8 cellular contexts compared by ENCODE assay signal in genomic region chr6:158559895-158560786, GRCh38. TPM values are rescaled to one million over a fixed set of nuclear protein-coding genes. Genes with fewer than 3 reads are reported as not detected.
A peak's percentile ranks its signal among the peaks of the same experiment; 100 is the strongest.
DNase-seq lines count a peak whose midpoint lies in the region; ATAC-seq and TF ChIP-seq lines count a peak whose summit lies in the region.

TMEM181 (plus strand) TSS chr6:158560091; CDS start chr6:158560225, 134 bp downstream.

- peaks cover 13% of the 10 kb centered on the region for H3K36me3 Mint-ChIP-seq in dendritic cell treated with granulocyte-macrophage colony-stimulating factor and Interleukin-4, amounts not matched to agents 40 ng/mL and 50 ng/mL, for 4 days (ENCODE audit: low read depth)

- H3K4me3 Mint-ChIP-seq in dendritic cell treated with granulocyte-macrophage colony-stimulating factor and Interleukin-4, amounts not matched to agents 40 ng/mL and 50 ng/mL, for 4 days, result peak within 1 kb of the TSS; percentile 87

- peak within 1 kb of the TSS; percentile 79 to 82 for H3K9ac ChIP-seq in liver (ENCODE audit: low read depth in 1 of 2, low read length in 2 of 2)

- no peak for TF ChIP-seq CTCF in liver (IDR thresholded peaks at IDR 0.05; ENCODE audit: low read depth, low read length, missing input control)

- H3K27ac Mint-ChIP-seq in dendritic cell treated with granulocyte-macrophage colony-stimulating factor and Interleukin-4, amounts not matched to agents 40 ng/mL and 50 ng/mL, for 4 days, result peak within 1 kb of the TSS; percentile 91

- peaks cover 3 to 18% (median 11%) of the 10 kb centered on the region in 4 donors for H3K4me1 ChIP-seq in liver (ENCODE audit: control insufficient read depth in 4 of 4, insufficient read depth in 4 of 4, low read length in 3 of 4)

- no peaks in the 10 kb centered on the region for H3K9me3 ChIP-seq in liver (ENCODE audit: control insufficient read depth in 4 of 4, low read length in 3 of 4)

- TF ChIP-seq RAD21 in liver (IDR thresholded peaks at IDR 0.05), result no peak

- H3K4me3 ChIP-seq in liver (ENCODE audit: low read depth in 1 of 3, low read length in 3 of 3), result peak within 1 kb of the TSS; percentile 76 to 96 (median 95)

- H3K27me3 ChIP-seq in liver (ENCODE audit: control insufficient read depth in 4 of 4, insufficient read depth in 4 of 4, low read length in 3 of 4), result no peaks in the 10 kb centered on the region

- peaks cover 43% of the 10 kb centered on the region for H3K4me1 Mint-ChIP-seq in dendritic cell treated with granulocyte-macrophage colony-stimulating factor and Interleukin-4, amounts not matched to agents 40 ng/mL and 50 ng/mL, for 4 days (ENCODE audit: low read depth)

- peak; percentile 96 for TF ChIP-seq POLR2A in GM18951 (IDR thresholded peaks at IDR 0.05; ENCODE audit: extremely low read depth, insufficient read depth, insufficient read length)

- in situ Hi-C loops in GM18951 (cut with MboI; ENCODE audit: low sequenced_read_pairs, unreplicated experiment), result no loop called here

- under 1% methylated on average over 118 of the region's 118 CpGs for WGBS in liver

- H3K9me3 Mint-ChIP-seq in dendritic cell treated with granulocyte-macrophage colony-stimulating factor and Interleukin-4, amounts not matched to agents 40 ng/mL and 50 ng/mL, for 4 days, result no peaks in the 10 kb centered on the region

- peak within 1 kb of the TSS; percentile 76 to 79 for H3K27ac ChIP-seq in liver (ENCODE audit: low read depth in 1 of 2, low read length in 2 of 2)

- H3K27me3 Mint-ChIP-seq in dendritic cell treated with granulocyte-macrophage colony-stimulating factor and Interleukin-4, amounts not matched to agents 40 ng/mL and 50 ng/mL, for 4 days, result peaks cover 4% of the 10 kb centered on the region

- peak; percentile 96 for DNase-seq in AG20443 (ENCODE audit: low spot score)
- DNase-seq in NCI-H524 treated with DMSO at 0.1 percent for 48 hours (lab: John Stamatoyannopoulos, UW), result peak; percentile 32
- DNase-seq in activated CD4-positive, alpha-beta T cell treated with anti-CD3 and anti-CD28 coated beads, Interleukin-2, amount 50 U/mL, for 24 hours (ENCODE audit: low read depth in 1 of 2, low spot score in 1 of 2), result peak; percentile 74 to 78
- DNase-seq in stimulated activated CD4-positive, alpha-beta T cell treated with anti-CD3 and anti-CD28 coated beads, Interleukin-4, amount 100 ng/mL, for 24 hours, result peak; percentile 85

- peak; percentile 80 for ATAC-seq in HG03196 (IDR thresholded peaks at IDR 0.05; ENCODE audit: unreplicated experiment)

- intact Hi-C loops in dendritic cell treated with granulocyte-macrophage colony-stimulating factor and Interleukin-4, amounts not matched to agents 40 ng/mL and 50 ng/mL, for 4 days (cut with micrococcal nuclease), result loop anchor here (2.0 kb wide), 1 partner anchor 23 kb away; no protein-coding TSS in a partner anchor

- peaks cover 0 to 2% (median 0%) of the 10 kb centered on the region in 4 donors for H3K36me3 ChIP-seq in liver (ENCODE audit: control insufficient read depth in 4 of 4, insufficient read depth in 3 of 4, low read depth in 1 of 4, low read length in 3 of 4)

TF ChIP-seq in liver, 16 proteins besides CTCF, POLR2A, EP300 and RAD21:
- TF ChIP-seq FOXA1 (IDR thresholded peaks at IDR 0.05) (no peak), YY1 (IDR thresholded peaks at IDR 0.05) (no peak), EGR1 (IDR thresholded peaks at IDR 0.05; ENCODE audit: low read depth in 2 of 2) (peak in 1 of 2 donors; percentile 30), HNF4A (conservative IDR thresholded peaks at IDR 0.05) (no peak), HNF4G (IDR thresholded peaks at IDR 0.05) (no peak), SP1 (IDR thresholded peaks at IDR 0.05) (no peak), MAX (IDR thresholded peaks at IDR 0.05) (no peak), REST (IDR thresholded peaks at IDR 0.05) (no peak), ZBTB33 (IDR thresholded peaks at IDR 0.05) (no peak), GABPA (IDR thresholded peaks at IDR 0.05 in 1 of 2, conservative IDR thresholded peaks at IDR 0.05 in 1 of 2) (peak in 1 of 2 donors; percentile 56)
TF ChIP-seq in liver: peak in this region for 2.

RNA-seq across cellular contexts. Expression of gene TMEM181, which starts in this region (rescaled TPM):
- total RNA-seq in liver, result 10 to 100 TPM; 15.5 to 15.6 TPM
- 1 to 10 TPM; 6.4 to 9.7 TPM for polyA plus RNA-seq in liver

Comparison
In these comparisons a context has a peak if more than half of its experiments do, and no peak if none do; other contexts are left out.
1. Peak in every context shown above with its lines: DNase-seq, ATAC-seq, H3K4me3 ChIP-seq and H3K27ac ChIP-seq.
2. DNase-seq: peak in every context shown above with its lines; median percentile 96 in AG20443; 85 in stimulated activated CD4-positive, alpha-beta T cell treated with anti-CD3 and anti-CD28 coated beads, Interleukin-4, amount 100 ng/mL, for 24 hours; 76 in activated CD4-positive, alpha-beta T cell treated with anti-CD3 and anti-CD28 coated beads, Interleukin-2, amount 50 U/mL, for 24 hours; 32 in NCI-H524 treated with DMSO at 0.1 percent for 48 hours.